12 cellular contexts compared by ENCODE assay signal in genomic region chr17:78759969-78760352, GRCh38. TPM values are rescaled to one million over a fixed set of nuclear protein-coding genes. Genes with fewer than 3 reads are reported as not detected.
DNase-seq lines count a peak whose midpoint lies in the region; ATAC-seq and TF ChIP-seq lines count a peak whose summit lies in the region.
"Had no signal": no experiment of that assay in that cellular context is flagged by ENCODE, and none has a peak within 500 bp of the region (broad histone marks: within the 10 kb centered on the region; RNA-seq: fewer than 3 reads in every experiment).

No MANE protein-coding gene starts in this region.

- H2AFZ ChIP-seq in KMS-11 (ENCODE audit: low read depth) = no peak overlapping the region
- no peak overlapping the region for H2AFZ ChIP-seq in parathyroid adenoma

- H3K4me2 ChIP-seq in KMS-11 (peak overlapping the region; percentile 85), parathyroid adenoma (ENCODE audit: low read length) (peak overlapping the region; percentile 6)
- H3K4me2 ChIP-seq: A549 had no signal

- H3K9me3 ChIP-seq in parathyroid adenoma (ENCODE audit: control insufficient read depth, low read length) = no peaks in the 10 kb centered on the region
- H3K9me3 ChIP-seq: A549, right atrium auricular region had no signal

- POLR2A ChIA-PET in RWPE1 (lab: Yijun Ruan, JAX; ENCODE audit: low non-redundant PET) = interaction anchor here (0.5 kb wide), 1 partner anchor 1714 kb away, joined by 3 read pairs; no protein-coding TSS in a partner anchor

- H3K9ac ChIP-seq in KMS-11 (peak overlapping the region; percentile 72), parathyroid adenoma (no peak overlapping the region)

- peaks cover 87% of the 10 kb centered on the region for H3K4me1 ChIP-seq in KMS-11 (ENCODE audit: low read depth, poor library complexity, severe bottlenecking)
- no peaks in the 10 kb centered on the region for H3K4me1 ChIP-seq in parathyroid adenoma

- H3K27ac ChIP-seq in KMS-11 (peak overlapping the region; percentile 96), parathyroid adenoma (no peak overlapping the region), RWPE1 (no peak overlapping the region)
- H3K27ac ChIP-seq: A549 had no signal

- ATAC-seq in activated naive CD4-positive, alpha-beta T cell treated with anti-CD3 and anti-CD28 coated beads, Interleukin-2, amount 50 U/mL, for 72 hours = no peak
- ATAC-seq in HG02642 (IDR thresholded peaks at IDR 0.05; ENCODE audit: poor library complexity, unreplicated experiment) = no peak
- ATAC-seq: A549 had no signal

- DNase-seq in SIG-M5 treated with dmso at 0.1 percent for 504 hours (lab: John Stamatoyannopoulos, UW; ENCODE audit: unreplicated experiment) (peak; percentile 28), SIG-M5 (lab: John Stamatoyannopoulos, UW) (no peak), lower leg skin (ENCODE audit: low spot score in 2 of 2) (no peak), RWPE1 (ENCODE audit: low spot score) (no peak)
- DNase-seq in activated naive CD4-positive, alpha-beta T cell treated with anti-CD3 and anti-CD28 coated beads, Interleukin-2, amount 50 U/mL, for 72 hours (ENCODE audit: low spot score in 2 of 2) = no peak
- DNase-seq: amniotic stem cell, endodermal cell had no signal

- CTCF ChIA-PET in RWPE1 (lab: Yijun Ruan, JAX) = no interaction called here

- TF ChIP-seq POLR2A in lower leg skin (IDR thresholded peaks at IDR 0.05) = no peak

- no peaks in the 10 kb centered on the region for H3K36me3 ChIP-seq in KMS-11 (ENCODE audit: insufficient read depth)
- H3K36me3 ChIP-seq in parathyroid adenoma (ENCODE audit: control insufficient read depth, insufficient read depth, low read length) = no peaks in the 10 kb centered on the region
- H3K36me3 ChIP-seq: right atrium auricular region had no signal

- WGBS in lower leg skin, 2 donors = 80 to 83% methylated on average over 5 of the region's 5 CpGs

- no peaks in the 10 kb centered on the region; the same call in 1 of the 2 replicates for H4K20me1 ChIP-seq in KMS-11 (ENCODE audit: insufficient read depth)

- H3K9me3 Mint-ChIP-seq in activated naive CD4-positive, alpha-beta T cell treated with anti-CD3 and anti-CD28 coated beads, Interleukin-2, amount 50 U/mL, for 72 hours = no peaks in the 10 kb centered on the region
- H3K9me3 Mint-ChIP-seq: endodermal cell had no signal

- no peak overlapping the region for H3K4me3 ChIP-seq in KMS-11 (IDR thresholded peaks at IDR 0.05; ENCODE audit: insufficient read depth, low read depth, low read length)
- H3K4me3 ChIP-seq in parathyroid adenoma (ENCODE audit: low read depth, low read length) = no peak overlapping the region
- no peak overlapping the region for H3K4me3 ChIP-seq in lower leg skin (ENCODE audit: low read depth, poor library complexity, severe bottlenecking)
- H3K4me3 ChIP-seq: A549, right atrium auricular region had no signal

- intact Hi-C loops in lower leg skin (cut with DNase I; ENCODE audit: low total_unique reads) = no loop called here

- H3K27me3 ChIP-seq in KMS-11 (ENCODE audit: insufficient read depth, low read depth) (no peaks in the 10 kb centered on the region), parathyroid adenoma (ENCODE audit: control insufficient read depth, insufficient read depth, low read length) (no peaks in the 10 kb centered on the region)
- H3K27me3 ChIP-seq: right atrium auricular region had no signal

- peaks cover 0 to 5% of the 10 kb centered on the region in 2 donors for H3K36me3 Mint-ChIP-seq in activated naive CD4-positive, alpha-beta T cell treated with anti-CD3 and anti-CD28 coated beads, Interleukin-2, amount 50 U/mL, for 72 hours

- peaks cover 97% of the 10 kb centered on the region for H3K79me2 ChIP-seq in KMS-11 (ENCODE audit: insufficient read depth, low read depth)
- peaks cover 23% of the 10 kb centered on the region for H3K79me2 ChIP-seq in parathyroid adenoma

- TF ChIP-seq CTCF in KMS-11 (conservative IDR thresholded peaks at IDR 0.05; ENCODE audit: low read depth, low read length) (no peak), parathyroid adenoma (IDR thresholded peaks at IDR 0.05) (no peak), lower leg skin (IDR thresholded peaks at IDR 0.05) (no peak), RWPE1 (conservative IDR thresholded peaks at IDR 0.05; ENCODE audit: low read depth) (no peak)

- H3K27ac Mint-ChIP-seq in activated naive CD4-positive, alpha-beta T cell treated with anti-CD3 and anti-CD28 coated beads, Interleukin-2, amount 50 U/mL, for 72 hours = peak overlapping the region; percentile 92 to 99
- H3K27ac Mint-ChIP-seq: endodermal cell had no signal

RNA-seq across cellular contexts. Expression of gene CYTH1, which starts 22.1 kb away (rescaled TPM):
- total RNA-seq in activated naive CD4-positive, alpha-beta T cell treated with anti-CD3 and anti-CD28 coated beads, Interleukin-2, amount 50 U/mL, for 72 hours = 100 to 1,000 TPM in 1 of 2 donors, 10 to 100 TPM in 1; 82.6 to 148 TPM
- total RNA-seq in lower leg skin = 10 to 100 TPM; 53.7 to 79.4 (median 63.9) TPM
